ENCODE assay signal across 8 cellular contexts in genomic region chr4:115090483-115091075, GRCh38. TPM values are rescaled to one million over a fixed set of nuclear protein-coding genes. Genes with fewer than 3 reads are reported as not detected.
DNase-seq lines count a peak whose midpoint lies in the region; ATAC-seq, FAIRE-seq and TF ChIP-seq lines count a peak whose summit lies in the region.

No MANE protein-coding gene starts in this region.

- ATAC-seq in GM19372 (IDR thresholded peaks at IDR 0.05; ENCODE audit: low read depth, unreplicated experiment): peak; percentile 69

- peak; percentile 66 for FAIRE-seq in RCC 7860 (lab: Jason Lieb, UNC)

- DNase-seq in Calu3 (no peak), HuH-7 (ENCODE audit: low spot score) (peak; percentile 1), RCC 7860 (ENCODE audit: low spot score) (peak; percentile 13), glutamatergic neuron (no peak), GOT3 (lab: John Stamatoyannopoulos, UW) (no peak), substantia nigra (lab: John Stamatoyannopoulos, UW) (no peak), HuH-7.5 (ENCODE audit: low spot score) (no peak)

- no peaks in the 10 kb centered on the region for H3K36me3 Mint-ChIP-seq in Calu3 (ENCODE audit: insufficient read depth, unreplicated experiment)
- H3K36me3 Mint-ChIP-seq in glutamatergic neuron (ENCODE audit: unreplicated experiment): no peaks in the 10 kb centered on the region

- H3K27me3 Mint-ChIP-seq in Calu3 (ENCODE audit: unreplicated experiment) (no peaks in the 10 kb centered on the region), glutamatergic neuron (ENCODE audit: unreplicated experiment) (no peaks in the 10 kb centered on the region)

- H3K27ac Mint-ChIP-seq in Calu3 (ENCODE audit: unreplicated experiment): no peak overlapping the region
- H3K27ac Mint-ChIP-seq in glutamatergic neuron (ENCODE audit: unreplicated experiment): no peak overlapping the region

- no peak overlapping the region for H3K27ac ChIP-seq in substantia nigra (ENCODE audit: low read depth, low read length, poor library complexity, severe bottlenecking)

- BruUV-seq in Calu3 (replicated peaks; lab: Mats Ljungman, UMichigan): no TSS peak

- H3K4me3 Mint-ChIP-seq in Calu3 (ENCODE audit: low read depth, unreplicated experiment) (no peak overlapping the region), glutamatergic neuron (ENCODE audit: unreplicated experiment) (no peak overlapping the region)

- H3K9me3 Mint-ChIP-seq in Calu3 (ENCODE audit: low read depth, unreplicated experiment): no peaks in the 10 kb centered on the region
- H3K9me3 Mint-ChIP-seq in glutamatergic neuron (ENCODE audit: unreplicated experiment): no peaks in the 10 kb centered on the region

- intact Hi-C loops in Calu3 (cut with micrococcal nuclease; ENCODE audit: unreplicated experiment): loop anchor here (2.0 kb wide), 2 partner anchors 446 to 762 kb away; no protein-coding TSS in a partner anchor

- H3K4me1 Mint-ChIP-seq in Calu3 (ENCODE audit: low read depth, unreplicated experiment) (no peaks in the 10 kb centered on the region), glutamatergic neuron (ENCODE audit: low read depth, unreplicated experiment) (no peaks in the 10 kb centered on the region)

- TF ChIP-seq CTCF in Calu3 (IDR thresholded peaks at IDR 0.05; ENCODE audit: unreplicated experiment) (peak; percentile 19), glutamatergic neuron (IDR thresholded peaks at IDR 0.05; ENCODE audit: partially characterized antibody, unreplicated experiment) (peak; percentile 85)

- CTCF ChIA-PET in Calu3 (lab: Charles Lee): no interaction called here

RNA-seq across cellular contexts. Expression of gene NDST4, which starts 22.8 kb away (rescaled TPM):
- total RNA-seq in Calu3 (2022) (not detected in 2 replicates), glutamatergic neuron (ENCODE audit: unreplicated experiment) (5.6 TPM)

Comparison
In these comparisons a context has a peak if more than half of its experiments do, and no peak if none do; other contexts are left out.
1. DNase-seq: peak in HuH-7 (single experiment) and RCC 7860 (single experiment); none in Calu3 (single experiment), glutamatergic neuron (single experiment), GOT3 (single experiment), substantia nigra (0 of 49) and HuH-7.5 (single experiment).